1 cellular context compared by ENCODE assay signal in the genomic region with DNA sequence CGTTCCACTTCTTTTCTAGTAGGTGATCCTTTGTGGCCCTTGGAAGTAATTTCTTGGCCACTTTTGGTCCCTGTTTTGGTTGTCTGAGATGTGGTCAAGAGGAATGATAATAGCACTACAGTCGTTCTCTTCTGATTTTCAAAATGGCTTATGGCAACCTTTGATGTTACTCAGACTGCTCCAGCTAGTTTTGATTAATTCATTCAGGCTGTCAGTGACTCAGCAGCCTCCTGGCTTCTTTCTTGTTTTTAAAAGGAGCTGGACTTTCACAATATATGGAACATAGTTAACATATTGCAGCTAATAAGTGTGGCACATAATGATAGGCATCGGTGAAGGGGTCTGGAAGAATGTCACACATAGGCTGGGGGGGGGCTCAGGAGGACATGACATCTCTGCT.
TF ChIP-seq lines count a peak whose summit lies in the region.

No MANE protein-coding gene starts in this region.

TF ChIP-seq in HCT116, 20 proteins besides CTCF, POLR2A, EP300 and RAD21 (continued from another document):
- TF ChIP-seq YY1 (IDR thresholded peaks at IDR 0.05; ENCODE audit: extremely low read depth, insufficient replicate concordance, low read depth, low read length) (no peak), FOSL1 (IDR thresholded peaks at IDR 0.05; ENCODE audit: low read depth) (peak; percentile 46; the same call in 1 of the 2 replicates), TCF7L2 (IDR thresholded peaks at IDR 0.05; ENCODE audit: borderline replicate concordance, extremely low read depth, insufficient read depth, insufficient read length) (no peak), EZH2 (IDR thresholded peaks at IDR 0.05) (no peak), CBX3 (IDR thresholded peaks at IDR 0.05; ENCODE audit: low read depth) (0 out of 2 replicates have a peak, but pooled peaks have one; percentile 54), ELF1 (IDR thresholded peaks at IDR 0.05; ENCODE audit: borderline replicate concordance, low read depth) (no peak), EZH2phosphoT487 (IDR thresholded peaks at IDR 0.05; ENCODE audit: borderline replicate concordance) (no peak), SP1 (IDR thresholded peaks at IDR 0.05; ENCODE audit: low read depth) (0 out of 2 replicates have a peak, but pooled peaks have one; percentile 51), JUND (IDR thresholded peaks at IDR 0.05) (peak; percentile 74), SIN3A (IDR thresholded peaks at IDR 0.05; ENCODE audit: low read depth) (0 out of 2 replicates have a peak, but pooled peaks have one; percentile 35), POLR2AphosphoS5 (IDR thresholded peaks at IDR 0.05; ENCODE audit: low read depth, low read length) (no peak), EGR1 (IDR thresholded peaks at IDR 0.05; ENCODE audit: low read depth) (no peak), CEBPB (IDR thresholded peaks at IDR 0.05; ENCODE audit: low read depth) (peak; percentile 78), ZNF274 (IDR thresholded peaks at IDR 0.05; ENCODE audit: low read depth, low read length) (no peak)
- TF ChIP-seq, protein P1, sequence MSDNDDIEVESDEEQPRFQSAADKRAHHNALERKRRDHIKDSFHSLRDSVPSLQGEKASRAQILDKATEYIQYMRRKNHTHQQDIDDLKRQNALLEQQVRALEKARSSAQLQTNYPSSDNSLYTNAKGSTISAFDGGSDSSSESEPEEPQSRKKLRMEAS (IDR thresholded peaks at IDR 0.05) = no peak
- TF ChIP-seq, protein P2, sequence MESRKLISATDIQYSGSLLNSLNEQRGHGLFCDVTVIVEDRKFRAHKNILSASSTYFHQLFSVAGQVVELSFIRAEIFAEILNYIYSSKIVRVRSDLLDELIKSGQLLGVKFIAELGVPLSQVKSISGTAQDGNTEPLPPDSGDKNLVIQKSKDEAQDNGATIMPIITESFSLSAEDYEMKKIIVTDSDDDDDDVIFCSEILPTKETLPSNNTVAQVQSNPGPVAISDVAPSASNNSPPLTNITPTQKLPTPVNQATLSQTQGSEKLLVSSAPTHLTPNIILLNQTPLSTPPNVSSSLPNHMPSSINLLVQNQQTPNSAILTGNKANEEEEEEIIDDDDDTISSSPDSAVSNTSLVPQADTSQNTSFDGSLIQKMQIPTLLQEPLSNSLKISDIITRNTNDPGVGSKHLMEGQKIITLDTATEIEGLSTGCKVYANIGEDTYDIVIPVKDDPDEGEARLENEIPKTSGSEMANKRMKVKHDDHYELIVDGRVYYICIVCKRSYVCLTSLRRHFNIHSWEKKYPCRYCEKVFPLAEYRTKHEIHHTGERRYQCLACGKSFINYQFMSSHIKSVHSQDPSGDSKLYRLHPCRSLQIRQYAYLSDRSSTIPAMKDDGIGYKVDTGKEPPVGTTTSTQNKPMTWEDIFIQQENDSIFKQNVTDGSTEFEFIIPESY (IDR thresholded peaks at IDR 0.05; ENCODE audit: extremely low read depth, insufficient replicate concordance, low read length) = no peak
- TF ChIP-seq, protein P3, sequence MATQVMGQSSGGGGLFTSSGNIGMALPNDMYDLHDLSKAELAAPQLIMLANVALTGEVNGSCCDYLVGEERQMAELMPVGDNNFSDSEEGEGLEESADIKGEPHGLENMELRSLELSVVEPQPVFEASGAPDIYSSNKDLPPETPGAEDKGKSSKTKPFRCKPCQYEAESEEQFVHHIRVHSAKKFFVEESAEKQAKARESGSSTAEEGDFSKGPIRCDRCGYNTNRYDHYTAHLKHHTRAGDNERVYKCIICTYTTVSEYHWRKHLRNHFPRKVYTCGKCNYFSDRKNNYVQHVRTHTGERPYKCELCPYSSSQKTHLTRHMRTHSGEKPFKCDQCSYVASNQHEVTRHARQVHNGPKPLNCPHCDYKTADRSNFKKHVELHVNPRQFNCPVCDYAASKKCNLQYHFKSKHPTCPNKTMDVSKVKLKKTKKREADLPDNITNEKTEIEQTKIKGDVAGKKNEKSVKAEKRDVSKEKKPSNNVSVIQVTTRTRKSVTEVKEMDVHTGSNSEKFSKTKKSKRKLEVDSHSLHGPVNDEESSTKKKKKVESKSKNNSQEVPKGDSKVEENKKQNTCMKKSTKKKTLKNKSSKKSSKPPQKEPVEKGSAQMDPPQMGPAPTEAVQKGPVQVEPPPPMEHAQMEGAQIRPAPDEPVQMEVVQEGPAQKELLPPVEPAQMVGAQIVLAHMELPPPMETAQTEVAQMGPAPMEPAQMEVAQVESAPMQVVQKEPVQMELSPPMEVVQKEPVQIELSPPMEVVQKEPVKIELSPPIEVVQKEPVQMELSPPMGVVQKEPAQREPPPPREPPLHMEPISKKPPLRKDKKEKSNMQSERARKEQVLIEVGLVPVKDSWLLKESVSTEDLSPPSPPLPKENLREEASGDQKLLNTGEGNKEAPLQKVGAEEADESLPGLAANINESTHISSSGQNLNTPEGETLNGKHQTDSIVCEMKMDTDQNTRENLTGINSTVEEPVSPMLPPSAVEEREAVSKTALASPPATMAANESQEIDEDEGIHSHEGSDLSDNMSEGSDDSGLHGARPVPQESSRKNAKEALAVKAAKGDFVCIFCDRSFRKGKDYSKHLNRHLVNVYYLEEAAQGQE (IDR thresholded peaks at IDR 0.05; ENCODE audit: low read depth) = no peak
- TF ChIP-seq, protein P4, sequence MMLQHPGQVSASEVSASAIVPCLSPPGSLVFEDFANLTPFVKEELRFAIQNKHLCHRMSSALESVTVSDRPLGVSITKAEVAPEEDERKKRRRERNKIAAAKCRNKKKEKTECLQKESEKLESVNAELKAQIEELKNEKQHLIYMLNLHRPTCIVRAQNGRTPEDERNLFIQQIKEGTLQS (IDR thresholded peaks at IDR 0.05) = no peak
